18 cellular contexts compared by ENCODE assay signal in the genomic region with DNA sequence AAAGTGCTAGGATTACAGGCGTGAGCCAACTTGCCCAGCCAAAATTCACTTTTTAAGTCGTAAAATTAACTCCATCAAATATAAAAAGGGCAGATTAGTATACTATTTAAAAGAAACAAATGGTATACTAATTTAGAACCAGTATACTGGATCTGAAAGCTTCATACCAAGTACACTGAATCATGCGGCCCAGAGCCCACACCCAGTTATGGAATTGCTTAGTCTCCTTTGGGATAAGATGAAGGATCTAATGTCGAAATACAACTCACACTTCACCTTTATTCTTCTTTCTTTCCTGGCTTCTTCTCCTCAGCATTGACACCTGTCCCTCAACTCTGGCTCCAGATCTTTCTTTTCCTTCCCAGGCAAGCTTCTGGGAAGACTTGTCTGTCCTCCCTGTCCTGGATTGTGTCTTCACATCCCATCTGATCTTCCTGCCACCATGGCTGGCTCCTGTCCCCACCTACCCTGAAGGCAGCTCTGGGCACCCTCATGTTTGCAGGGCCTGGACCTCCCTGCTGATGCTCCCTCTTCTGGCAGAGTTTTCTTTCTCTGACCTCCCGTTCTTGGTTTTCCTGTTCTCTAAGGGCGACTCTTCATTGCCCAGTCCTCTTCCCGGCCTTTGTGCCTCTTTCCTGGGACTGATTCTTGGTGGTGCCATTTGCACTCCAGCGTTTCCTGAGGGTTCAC. TPM values are rescaled to one million over a fixed set of nuclear protein-coding genes. Genes with fewer than 3 reads are reported as not detected.
DNase-seq lines count a peak whose midpoint lies in the region; ATAC-seq and TF ChIP-seq lines count a peak whose summit lies in the region.
"Had no signal": no experiment of that assay in that cellular context is flagged by ENCODE, and none has a peak within 500 bp of the region (broad histone marks: within the 10 kb centered on the region; RNA-seq: fewer than 3 reads in every experiment).

No MANE protein-coding gene starts in this region.

- H2AFZ ChIP-seq in GM23338: no peak overlapping the region

- no peaks in the 10 kb centered on the region for H3K9me3 Mint-ChIP-seq in GM23338
- H3K9me3 Mint-ChIP-seq: activated T-helper 17 cell treated with anti-CD3 and anti-CD28 coated beads, Interleukin-2, amount 50 U/mL, for 72 hours had no signal

- peak; percentile 63 for ATAC-seq in GM23338
- no peak for ATAC-seq in gastroesophageal sphincter
- ATAC-seq: activated T-helper 17 cell treated with anti-CD3 and anti-CD28 coated beads, Interleukin-2, amount 50 U/mL, for 72 hours; body of pancreas; stimulated activated naive CD8-positive, alpha-beta T cell treated with anti-CD3 and anti-CD28 coated beads, Interleukin-15, Interleukin-2, amounts not matched to agents 100 U/mL and 50 U/mL, for 24 hours had no signal

- H3K36me3 ChIP-seq in GM23338 (ENCODE audit: insufficient read depth) (no peaks in the 10 kb centered on the region), gastroesophageal sphincter (no peaks in the 10 kb centered on the region)
- H3K36me3 ChIP-seq: prostate gland had no signal

- H3K4me1 ChIP-seq in GM23338 (ENCODE audit: insufficient read depth) (no peaks in the 10 kb centered on the region; the same call in 1 of the 2 replicates), gastroesophageal sphincter (no peaks in the 10 kb centered on the region)
- H3K4me1 ChIP-seq: prostate gland had no signal

- peaks cover 15% of the 10 kb centered on the region for H3K27me3 Mint-ChIP-seq in GM23338 (ENCODE audit: insufficient read depth, low read depth, poor library complexity)

- no peak overlapping the region for H3K27ac ChIP-seq in GM23338 (ENCODE audit: low read depth)
- H3K27ac ChIP-seq in gastroesophageal sphincter: no peak overlapping the region
- H3K27ac ChIP-seq: body of pancreas, prostate gland had no signal

- no peaks in the 10 kb centered on the region for H3F3A ChIP-seq in GM23338 (replicated peaks; ENCODE audit: low read depth)

- H3K27ac Mint-ChIP-seq in GM23338: no peak overlapping the region
- H3K27ac Mint-ChIP-seq: activated T-helper 17 cell treated with anti-CD3 and anti-CD28 coated beads, Interleukin-2, amount 50 U/mL, for 72 hours had no signal

- H4K20me1 ChIP-seq in GM23338 (replicated peaks; ENCODE audit: insufficient read depth): no peaks in the 10 kb centered on the region

- peak in 1 of 2 experiments; percentile 64; a peak in 3 of 4 replicates for TF ChIP-seq CTCF in GM23338 (conservative IDR thresholded peaks at IDR 0.05; ENCODE audit: low read depth in 2 of 2)
- TF ChIP-seq CTCF in gastroesophageal sphincter (IDR thresholded peaks at IDR 0.05): no peak

- H3K4me3 ChIP-seq in GM23338: no peak overlapping the region
- H3K4me3 ChIP-seq in gastroesophageal sphincter: no peak overlapping the region
- H3K4me3 ChIP-seq: body of pancreas, prostate gland had no signal

- H3K79me2 ChIP-seq in GM23338 (replicated peaks; ENCODE audit: insufficient read depth): no peaks in the 10 kb centered on the region

- DNase-seq in AG08396 (ENCODE audit: low spot score) (peak; percentile 38), GM23338 (ENCODE audit: low spot score) (peak; percentile 36), SW480 (ENCODE audit: low spot score) (peak; percentile 15), hepatic stellate cell (ENCODE audit: low spot score) (peak; percentile 44), NCI-H2107 treated with DMSO at 0.1 percent for 48 hours (lab: John Stamatoyannopoulos, UW; ENCODE audit: unreplicated experiment) (no peak), mucosa of gallbladder (ENCODE audit: low spot score) (no peak), NCI-H524 treated with DMSO at 0.1 percent for 48 hours (lab: John Stamatoyannopoulos, UW) (no peak)
- DNase-seq: activated CD4-positive, alpha-beta T cell treated with anti-CD3 and anti-CD28 coated beads, Interleukin-2, amount 50 U/mL, for 1 hour; C1 segment of cervical spinal cord; midbrain; NCI-H748 treated with DMSO at 0.1 percent for 48 hours; stimulated activated CD4-positive, alpha-beta T cell treated with anti-CD3 and anti-CD28 coated beads, Interleukin-4, amount 100 ng/mL, for 24 hours; stimulated activated naive CD8-positive, alpha-beta T cell treated with anti-CD3 and anti-CD28 coated beads, Interleukin-15, Interleukin-2, amounts not matched to agents 100 U/mL and 50 U/mL, for 24 hours; T-helper 1 cell had no signal

- H3K4me3 Mint-ChIP-seq in GM23338: no peak overlapping the region
- H3K4me3 Mint-ChIP-seq: activated T-helper 17 cell treated with anti-CD3 and anti-CD28 coated beads, Interleukin-2, amount 50 U/mL, for 72 hours had no signal

- 0 out of 2 replicates have a peak, but pooled peaks cover 2% of the 10 kb centered on the region for H3K9me2 ChIP-seq in GM23338 (ENCODE audit: insufficient read depth)

- no peak for TF ChIP-seq POLR2A in gastroesophageal sphincter (IDR thresholded peaks at IDR 0.05)

- no peaks in the 10 kb centered on the region for H3K9me3 ChIP-seq in gastroesophageal sphincter
- H3K9me3 ChIP-seq: body of pancreas, prostate gland had no signal

- no peak overlapping the region for H3K4me2 ChIP-seq in GM23338

- no peak for TF ChIP-seq EP300 in gastroesophageal sphincter (IDR thresholded peaks at IDR 0.05)

- H3K4me1 Mint-ChIP-seq in GM23338: peaks cover 18% of the 10 kb centered on the region
- H3K4me1 Mint-ChIP-seq: activated T-helper 17 cell treated with anti-CD3 and anti-CD28 coated beads, Interleukin-2, amount 50 U/mL, for 72 hours had no signal

- H3K27me3 ChIP-seq in GM23338 (ENCODE audit: insufficient read depth) (no peaks in the 10 kb centered on the region), gastroesophageal sphincter (peaks cover 24% of the 10 kb centered on the region)

- H3K36me3 Mint-ChIP-seq in GM23338 (ENCODE audit: low read depth): no peaks in the 10 kb centered on the region

- 72 to 82% methylated on average over 3 to 8 of the region's 8 CpGs for WGBS in gastroesophageal sphincter (ENCODE audit: low coverage in 1 of 2), 2 donors

TF ChIP-seq in GM23338, 12 proteins besides CTCF, POLR2A, EP300 and RAD21:
- TF ChIP-seq EZH2phosphoT487 (IDR thresholded peaks at IDR 0.05; ENCODE audit: unreplicated experiment) (no peak), NANOG (IDR thresholded peaks at IDR 0.05; ENCODE audit: borderline replicate concordance) (no peak), EZH2 (IDR thresholded peaks at IDR 0.05; ENCODE audit: low read depth, unreplicated experiment) (no peak), JUNB (IDR thresholded peaks at IDR 0.05; ENCODE audit: unreplicated experiment) (no peak), CREB1 (CRISPR knock-in tag; IDR thresholded peaks at IDR 0.05; ENCODE audit: low read depth) (no peak), ZNF114 (CRISPR knock-in tag; IDR thresholded peaks at IDR 0.05) (no peak)
- TF ChIP-seq, protein P1, sequence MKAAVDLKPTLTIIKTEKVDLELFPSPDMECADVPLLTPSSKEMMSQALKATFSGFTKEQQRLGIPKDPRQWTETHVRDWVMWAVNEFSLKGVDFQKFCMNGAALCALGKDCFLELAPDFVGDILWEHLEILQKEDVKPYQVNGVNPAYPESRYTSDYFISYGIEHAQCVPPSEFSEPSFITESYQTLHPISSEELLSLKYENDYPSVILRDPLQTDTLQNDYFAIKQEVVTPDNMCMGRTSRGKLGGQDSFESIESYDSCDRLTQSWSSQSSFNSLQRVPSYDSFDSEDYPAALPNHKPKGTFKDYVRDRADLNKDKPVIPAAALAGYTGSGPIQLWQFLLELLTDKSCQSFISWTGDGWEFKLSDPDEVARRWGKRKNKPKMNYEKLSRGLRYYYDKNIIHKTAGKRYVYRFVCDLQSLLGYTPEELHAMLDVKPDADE (IDR thresholded peaks at IDR 0.05): no peak
- TF ChIP-seq, protein P2, sequence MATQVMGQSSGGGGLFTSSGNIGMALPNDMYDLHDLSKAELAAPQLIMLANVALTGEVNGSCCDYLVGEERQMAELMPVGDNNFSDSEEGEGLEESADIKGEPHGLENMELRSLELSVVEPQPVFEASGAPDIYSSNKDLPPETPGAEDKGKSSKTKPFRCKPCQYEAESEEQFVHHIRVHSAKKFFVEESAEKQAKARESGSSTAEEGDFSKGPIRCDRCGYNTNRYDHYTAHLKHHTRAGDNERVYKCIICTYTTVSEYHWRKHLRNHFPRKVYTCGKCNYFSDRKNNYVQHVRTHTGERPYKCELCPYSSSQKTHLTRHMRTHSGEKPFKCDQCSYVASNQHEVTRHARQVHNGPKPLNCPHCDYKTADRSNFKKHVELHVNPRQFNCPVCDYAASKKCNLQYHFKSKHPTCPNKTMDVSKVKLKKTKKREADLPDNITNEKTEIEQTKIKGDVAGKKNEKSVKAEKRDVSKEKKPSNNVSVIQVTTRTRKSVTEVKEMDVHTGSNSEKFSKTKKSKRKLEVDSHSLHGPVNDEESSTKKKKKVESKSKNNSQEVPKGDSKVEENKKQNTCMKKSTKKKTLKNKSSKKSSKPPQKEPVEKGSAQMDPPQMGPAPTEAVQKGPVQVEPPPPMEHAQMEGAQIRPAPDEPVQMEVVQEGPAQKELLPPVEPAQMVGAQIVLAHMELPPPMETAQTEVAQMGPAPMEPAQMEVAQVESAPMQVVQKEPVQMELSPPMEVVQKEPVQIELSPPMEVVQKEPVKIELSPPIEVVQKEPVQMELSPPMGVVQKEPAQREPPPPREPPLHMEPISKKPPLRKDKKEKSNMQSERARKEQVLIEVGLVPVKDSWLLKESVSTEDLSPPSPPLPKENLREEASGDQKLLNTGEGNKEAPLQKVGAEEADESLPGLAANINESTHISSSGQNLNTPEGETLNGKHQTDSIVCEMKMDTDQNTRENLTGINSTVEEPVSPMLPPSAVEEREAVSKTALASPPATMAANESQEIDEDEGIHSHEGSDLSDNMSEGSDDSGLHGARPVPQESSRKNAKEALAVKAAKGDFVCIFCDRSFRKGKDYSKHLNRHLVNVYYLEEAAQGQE (IDR thresholded peaks at IDR 0.05; ENCODE audit: unreplicated experiment): no peak

RNA-seq across cellular contexts. Expression of a gene that starts 57.8 kb away (rescaled TPM):
- total RNA-seq in GM23338 (2014; rRNA removed; shearing (Covaris generic)): 233 and 265 TPM in 2 replicates
- 133 and 138 TPM in 2 replicates for polyA plus RNA-seq in GM23338 (2016; fragmentation: Nextera tagmentation; extraction: Ambion mirVana)
- 99.5 TPM for total RNA-seq in mucosa of gallbladder
- total RNA-seq in gastroesophageal sphincter: 100 to 1,000 TPM in 1 of 4 donors, 10 to 100 TPM in 3; 74.8 to 103 (median 79.2) TPM

Comparison
In these comparisons a context has a peak if more than half of its experiments do, and no peak if none do; other contexts are left out.
1. DNase-seq: peak in AG08396 (single experiment), GM23338 (single experiment), SW480 (single experiment) and hepatic stellate cell (single experiment); none in NCI-H2107 treated with DMSO at 0.1 percent for 48 hours (single experiment), mucosa of gallbladder (single experiment) and NCI-H524 treated with DMSO at 0.1 percent for 48 hours (single experiment).